ENCODE assay signal across 12 cellular contexts in the genomic region with DNA sequence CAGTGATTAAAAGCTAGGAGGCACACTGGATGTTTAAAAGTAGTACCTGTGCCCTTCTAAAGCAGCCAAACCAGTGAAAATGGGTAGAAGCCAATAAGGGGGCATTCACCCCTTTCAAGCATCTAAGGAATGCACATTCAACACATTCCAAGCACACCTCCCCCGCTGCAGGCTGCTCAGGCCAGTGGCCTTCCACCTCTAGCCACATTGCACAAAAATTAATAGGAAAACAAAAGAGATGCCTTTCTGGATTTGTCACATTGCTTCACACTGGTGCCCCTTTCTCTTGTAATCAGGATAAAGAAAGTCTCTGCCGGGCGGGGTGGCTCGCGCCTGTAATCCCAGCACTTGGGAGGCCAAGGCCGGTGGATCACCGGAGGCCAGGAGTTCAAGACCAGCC.
DNase-seq lines count a peak whose midpoint lies in the region; ATAC-seq and TF ChIP-seq lines count a peak whose summit lies in the region.
"Had no signal": no experiment of that assay in that cellular context is flagged by ENCODE, and none has a peak within 500 bp of the region (broad histone marks: within the 10 kb centered on the region; RNA-seq: fewer than 3 reads in every experiment).

No MANE protein-coding gene starts in this region.

- no peaks in the 10 kb centered on the region for H3K9me1 ChIP-seq in IMR-90 (ENCODE audit: insufficient read depth, low read length)

- intact Hi-C loops in IMR-90 (cut with micrococcal nuclease) = no loop called here

- no peak overlapping the region for H3K4me2 ChIP-seq in IMR-90 (ENCODE audit: low read depth, low read length)
- no peak overlapping the region for H3K4me2 ChIP-seq in mesenchymal stem cell (ENCODE audit: low read length, poor library complexity, severe bottlenecking)

- H2BK12ac ChIP-seq in mesenchymal stem cell (ENCODE audit: low read length in 2 of 2) = no peak overlapping the region

- no peaks in the 10 kb centered on the region for H3K9me3 ChIP-seq in IMR-90 (ENCODE audit: control insufficient read depth, insufficient read depth, low read length)
- H3K9me3 ChIP-seq in mesenchymal stem cell (ENCODE audit: control insufficient read depth, low read length) = no peaks in the 10 kb centered on the region
- H3K9me3 ChIP-seq: tibial nerve had no signal

- no peaks in the 10 kb centered on the region for H3K36me3 ChIP-seq in IMR-90 (ENCODE audit: control insufficient read depth, insufficient read depth, low read length)
- no peaks in the 10 kb centered on the region for H3K36me3 ChIP-seq in mesenchymal stem cell (ENCODE audit: control insufficient read depth in 1 of 2, insufficient read depth in 2 of 2, low read depth in 1 of 2, low read length in 2 of 2)
- H3K36me3 ChIP-seq: brain microvascular endothelial cell, tibial nerve had no signal

- TF ChIP-seq RAD21 in IMR-90 (IDR thresholded peaks at IDR 0.05; ENCODE audit: low read length) = no peak

- H4K5ac ChIP-seq in IMR-90 (ENCODE audit: low read depth, low read length) = no peak overlapping the region

- no peak overlapping the region for H2AK9ac ChIP-seq in IMR-90 (replicated peaks; ENCODE audit: low read depth, low read length, poor library complexity)

- H3K27me3 ChIP-seq in IMR-90 (ENCODE audit: control insufficient read depth, insufficient read depth, low read length) (no peaks in the 10 kb centered on the region), mesenchymal stem cell (ENCODE audit: control insufficient read depth in 1 of 2, insufficient read depth in 1 of 2, low read length in 2 of 2) (no peaks in the 10 kb centered on the region)
- H3K27me3 ChIP-seq: brain microvascular endothelial cell, tibial nerve had no signal

- 0 out of 2 replicates have a peak overlapping the region, but pooled peaks have one; percentile 13 for H3K4ac ChIP-seq in IMR-90 (ENCODE audit: low read depth, low read length)
- H3K4ac ChIP-seq in mesenchymal stem cell (ENCODE audit: low read depth in 1 of 2, low read length in 2 of 2) = no peak overlapping the region

- H3K4me1 ChIP-seq in IMR-90 (ENCODE audit: control insufficient read depth, insufficient read depth, low read length) (peaks cover 3% of the 10 kb centered on the region), mesenchymal stem cell (ENCODE audit: control insufficient read depth, insufficient read depth, low read depth, low read length) (peaks cover 7% of the 10 kb centered on the region)

- in situ Hi-C loops in IMR-90 (cut with MboI; ENCODE audit: low sequenced_read_pairs) = loop anchor here (25.0 kb wide), 1 partner anchor 899 kb away; no protein-coding TSS in a partner anchor

- no peak overlapping the region for H3K18ac ChIP-seq in IMR-90 (ENCODE audit: low read depth, low read length)
- H3K18ac ChIP-seq in mesenchymal stem cell (ENCODE audit: low read depth in 1 of 2, low read length in 2 of 2) = no peak overlapping the region

- H2BK5ac ChIP-seq in IMR-90 (ENCODE audit: low read depth, low read length, poor library complexity, severe bottlenecking) = no peak overlapping the region
- H2BK5ac ChIP-seq in mesenchymal stem cell (ENCODE audit: low read depth, low read length, poor library complexity, severe bottlenecking) = peak overlapping the region; percentile 79

- no peak overlapping the region for H4K91ac ChIP-seq in IMR-90 (ENCODE audit: insufficient read depth, low read depth, low read length)
- no peak overlapping the region for H4K91ac ChIP-seq in mesenchymal stem cell (ENCODE audit: low read length)

- H2BK20ac ChIP-seq in IMR-90 (ENCODE audit: low read depth, low read length) = peak overlapping the region; percentile 42; the same call in 1 of the 2 replicates

- WGBS in IMR-90 (ENCODE audit: extremely low coverage in 2 of 2, insufficient read length in 1 of 2), 2 experiments = no CpG with 5 or more reads among the region's 7 CpGs
- 77% methylated on average over 7 of the region's 7 CpGs for WGBS in mesenchymal stem cell

- H2BK120ac ChIP-seq in IMR-90 (ENCODE audit: low read depth, low read length) (peak overlapping the region; percentile 46; the same call in 1 of the 2 replicates), mesenchymal stem cell (ENCODE audit: low read depth, low read length) (no peak overlapping the region)

- no peaks in the 10 kb centered on the region for H3K79me1 ChIP-seq in IMR-90 (ENCODE audit: low read depth in 1 of 2, low read length in 2 of 2)
- peaks cover 3% of the 10 kb centered on the region for H3K79me1 ChIP-seq in mesenchymal stem cell (replicated peaks; ENCODE audit: low read length, poor library complexity, severe bottlenecking)

- H2AK5ac ChIP-seq in IMR-90 (ENCODE audit: low read depth, low read length) (no peak overlapping the region), mesenchymal stem cell (ENCODE audit: low read length, severe bottlenecking) (peak overlapping the region; percentile 96)

- H3K27ac ChIP-seq in IMR-90 (ENCODE audit: insufficient read depth, low read length) (no peak overlapping the region), mesenchymal stem cell (ENCODE audit: low read length, poor library complexity, severe bottlenecking) (peak overlapping the region; percentile 91)
- H3K27ac ChIP-seq: brain microvascular endothelial cell had no signal

- TF ChIP-seq POLR2A in IMR-90 (IDR thresholded peaks at IDR 0.05; ENCODE audit: low read depth, low read length) = no peak

- H3K9ac ChIP-seq in IMR-90 (ENCODE audit: low read depth, low read length) (no peak overlapping the region), mesenchymal stem cell (ENCODE audit: low read length) (no peak overlapping the region)

- POLR2A ChIA-PET in IMR-90 (lab: Charles Lee; ENCODE audit: unreplicated experiment) = no interaction called here

- H4K20me1 ChIP-seq in IMR-90 (ENCODE audit: insufficient read depth, low read length) = no peaks in the 10 kb centered on the region

- no TSS peak for BruUV-seq in IMR-90 (replicated peaks; lab: Mats Ljungman, UMichigan)

- no peak overlapping the region for H4K8ac ChIP-seq in IMR-90 (ENCODE audit: low read depth in 2 of 2, low read length in 2 of 2)
- no peak overlapping the region for H4K8ac ChIP-seq in mesenchymal stem cell (ENCODE audit: low read length)

- H3K56ac ChIP-seq in IMR-90 (ENCODE audit: extremely low read depth, insufficient read depth, low read length) = no peak overlapping the region

- H3K23ac ChIP-seq in IMR-90 (ENCODE audit: low read depth, low read length) (no peak overlapping the region), mesenchymal stem cell (ENCODE audit: low read length in 2 of 2) (no peak overlapping the region)

- no peak overlapping the region for H2BK15ac ChIP-seq in IMR-90 (ENCODE audit: low read depth, low read length)
- no peak overlapping the region for H2BK15ac ChIP-seq in mesenchymal stem cell (ENCODE audit: low read depth, poor library complexity, severe bottlenecking)

- peak overlapping the region; percentile 73 for H2AFZ ChIP-seq in IMR-90 (replicated peaks; ENCODE audit: low read length, poor library complexity)
- no peak overlapping the region for H2AFZ ChIP-seq in mesenchymal stem cell (ENCODE audit: low read depth, low read length)

- H3K4me3 ChIP-seq in IMR-90 (ENCODE audit: insufficient read depth, low read depth, low read length) (no peak overlapping the region), mesenchymal stem cell (ENCODE audit: insufficient read depth in 1 of 2, low read depth in 1 of 2, low read length in 2 of 2) (no peak overlapping the region)
- H3K4me3 ChIP-seq: tibial nerve had no signal

- no peak for TF ChIP-seq CTCF in IMR-90 (conservative IDR thresholded peaks at IDR 0.05; ENCODE audit: low read depth, low read length)

- peak; percentile 39 for DNase-seq in AG08396 (ENCODE audit: low spot score)
- DNase-seq in IMR-90 = no peak
- peak; percentile 76 for DNase-seq in dermis blood vessel endothelial cell
- no peak for DNase-seq in mesenchymal stem cell
- no peak for DNase-seq in activated CD8-positive, alpha-beta memory T cell treated with anti-CD3 and anti-CD28 coated beads for 24 hours
- no peak for DNase-seq in COLO829 (ENCODE audit: low spot score)
- DNase-seq: brain microvascular endothelial cell, Karpas-422, NCI-H524 had no signal

- H3K14ac ChIP-seq in IMR-90 (replicated peaks; ENCODE audit: low read depth, low read length) (no peak overlapping the region), mesenchymal stem cell (ENCODE audit: low read length in 2 of 2) (no peak overlapping the region)

- CTCF ChIA-PET in IMR-90 (lab: Yijun Ruan, JAX) = no interaction called here

- dilution Hi-C loops in IMR-90 (cut with HindIII; ENCODE audit: low sequenced_read_pairs, unreplicated experiment) = no loop called here

- ATAC-seq in IMR-90 (ENCODE audit: low read depth) (peak; percentile 65), esophagus mucosa (no peak), GM19035 (IDR thresholded peaks at IDR 0.05; ENCODE audit: unreplicated experiment) (no peak)

TF ChIP-seq in IMR-90, 13 proteins besides CTCF, POLR2A, EP300 and RAD21:
- TF ChIP-seq, protein P1, sequence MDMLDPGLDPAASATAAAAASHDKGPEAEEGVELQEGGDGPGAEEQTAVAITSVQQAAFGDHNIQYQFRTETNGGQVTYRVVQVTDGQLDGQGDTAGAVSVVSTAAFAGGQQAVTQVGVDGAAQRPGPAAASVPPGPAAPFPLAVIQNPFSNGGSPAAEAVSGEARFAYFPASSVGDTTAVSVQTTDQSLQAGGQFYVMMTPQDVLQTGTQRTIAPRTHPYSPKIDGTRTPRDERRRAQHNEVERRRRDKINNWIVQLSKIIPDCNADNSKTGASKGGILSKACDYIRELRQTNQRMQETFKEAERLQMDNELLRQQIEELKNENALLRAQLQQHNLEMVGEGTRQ (IDR thresholded peaks at IDR 0.05; ENCODE audit: low read depth, low read length) = no peak
- no peak for TF ChIP-seq RFX5 (IDR thresholded peaks at IDR 0.05; ENCODE audit: low read depth, low read length)
- TF ChIP-seq MAFK (IDR thresholded peaks at IDR 0.05; ENCODE audit: low read depth, low read length) = no peak
- no peak for TF ChIP-seq NFE2L2 (IDR thresholded peaks at IDR 0.05; ENCODE audit: low read depth, low read length)
- no peak for TF ChIP-seq CHD1 (IDR thresholded peaks at IDR 0.05; ENCODE audit: low read depth, low read length)
TF ChIP-seq in IMR-90: peak in this region for 0.

Comparison
In these comparisons a context has a peak if more than half of its experiments do, and no peak if none do; other contexts are left out.
1. DNase-seq: peak in AG08396 (single experiment) and dermis blood vessel endothelial cell (single experiment); none in IMR-90 (single experiment), mesenchymal stem cell (single experiment), activated CD8-positive, alpha-beta memory T cell treated with anti-CD3 and anti-CD28 coated beads for 24 hours (single experiment) and COLO829 (single experiment).